Comparison of ENCODE assay signal across 13 cellular contexts in the genomic region with DNA sequence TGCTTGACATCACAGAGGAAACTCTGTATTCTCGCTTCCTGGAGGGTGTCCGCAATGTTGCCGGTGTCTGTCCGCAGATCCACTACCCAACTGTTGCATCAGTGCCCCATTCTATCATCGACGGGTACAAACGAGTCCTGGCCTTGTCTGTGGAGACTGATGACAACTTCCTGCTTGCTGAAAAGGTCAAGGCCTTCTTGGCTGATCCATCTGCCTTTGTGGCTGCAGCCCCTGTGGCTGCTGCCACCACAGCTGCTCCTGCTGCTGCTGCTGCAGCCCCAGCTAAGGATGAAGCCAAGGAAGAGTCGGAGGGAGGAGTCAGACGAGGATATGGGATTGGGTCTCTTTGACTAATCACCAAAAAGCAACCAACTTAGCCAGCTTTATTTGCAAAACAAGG. TPM values are rescaled to one million over a fixed set of nuclear protein-coding genes. Genes with fewer than 3 reads are reported as not detected.
"Had no signal": no experiment of that assay in that cellular context is flagged by ENCODE, and none has a peak within 500 bp of the region (broad histone marks: within the 10 kb centered on the region; RNA-seq: fewer than 3 reads in every experiment).

No MANE protein-coding gene starts in this region.

- H3K27ac ChIP-seq: lower lobe of right lung, thyroid gland, uterus, VCaP had no signal

- H3K4me3 ChIP-seq: lower lobe of right lung, smooth muscle cell, thyroid gland, uterus had no signal

- DNase-seq: activated CD4-positive, alpha-beta memory T cell treated with anti-CD3 and anti-CD28 coated beads, Interleukin-2, amount 10 ng/mL, durations not matched to agents 7 days and 5 days; activated CD8-positive, alpha-beta memory T cell treated with anti-CD3 and anti-CD28 coated beads, Interleukin-2, amount 50 U/mL, for 4 hours; activated gamma-delta T cell treated with Interleukin-2 at 50 U/mL for 16 hours; activated naive CD8-positive, alpha-beta T cell treated with anti-CD3 and anti-CD28 coated beads for 36 hours; activated T-cell treated with anti-CD3 and anti-CD28 coated beads, Interleukin-2, amount 50 U/mL, for 72 hours; left cardiac atrium; lower lobe of right lung; midbrain; naive thymus-derived CD8-positive, alpha-beta T cell; thyroid gland; uterus had no signal

- H3K36me3 ChIP-seq: lower lobe of right lung, thyroid gland, uterus had no signal

- H3K27me3 ChIP-seq: thyroid gland, uterus had no signal

- H3K9me3 ChIP-seq: lower lobe of right lung, thyroid gland, uterus had no signal

- H3K4me1 ChIP-seq: lower lobe of right lung, thyroid gland, uterus had no signal

- ATAC-seq: activated T-cell treated with anti-CD3 and anti-CD28 coated beads, Interleukin-2, amount 50 U/mL, for 72 hours; left cardiac atrium; naive thymus-derived CD8-positive, alpha-beta T cell had no signal

RNA-seq across cellular contexts. Expression of gene DAGLA, which starts 42.9 kb away (rescaled TPM):
- polyA plus RNA-seq: naive thymus-derived CD8-positive, alpha-beta T cell had no signal

RNA-seq across cellular contexts. Expression of gene SYT7, which starts 56.4 kb away (rescaled TPM):
- total RNA-seq: activated CD4-positive, alpha-beta memory T cell treated with anti-CD3 and anti-CD28 coated beads, Interleukin-2, amount 10 ng/mL, durations not matched to agents 7 days and 5 days; activated naive CD8-positive, alpha-beta T cell treated with anti-CD3 and anti-CD28 coated beads for 36 hours; activated T-cell treated with anti-CD3 and anti-CD28 coated beads, Interleukin-2, amount 50 U/mL, for 72 hours; naive thymus-derived CD8-positive, alpha-beta T cell had no signal
